24 cellular contexts compared by ENCODE assay signal in the genomic region with DNA sequence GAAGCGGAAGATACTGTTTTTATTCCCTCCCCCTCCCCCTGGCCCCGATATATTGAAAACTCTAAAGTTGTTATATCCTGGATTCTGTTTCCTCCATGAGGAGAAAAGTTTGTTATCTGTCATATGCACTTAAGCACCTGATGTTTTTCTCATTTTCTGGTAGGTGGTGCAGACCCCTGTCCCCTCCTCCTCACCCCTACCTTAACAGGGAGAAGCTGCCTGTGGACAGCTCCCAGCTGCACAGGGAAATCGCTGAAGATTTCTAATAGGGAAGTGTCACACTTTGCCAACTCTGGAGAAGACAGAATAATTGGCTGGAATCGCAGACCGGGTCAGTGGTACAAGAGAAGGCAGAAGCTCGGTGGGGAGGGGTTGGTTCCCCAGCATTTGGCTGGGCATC. TPM values are rescaled to one million over a fixed set of nuclear protein-coding genes. Genes with fewer than 3 reads are reported as not detected.
DNase-seq lines count a peak whose midpoint lies in the region; ATAC-seq and TF ChIP-seq lines count a peak whose summit lies in the region.
"Had no signal": no experiment of that assay in that cellular context is flagged by ENCODE, and none has a peak within 500 bp of the region (broad histone marks: within the 10 kb centered on the region; RNA-seq: fewer than 3 reads in every experiment).

No MANE protein-coding gene starts in this region.

- TF ChIP-seq CTCF in 22Rv1 (IDR thresholded peaks at IDR 0.05): no peak

- no peaks in the 10 kb centered on the region for H4K20me1 ChIP-seq in BLaER1 treated with 17β-estradiol and CSF1 and Interleukin-3, amounts not matched to agents 10 nM and 100 nM

- no peaks in the 10 kb centered on the region for H3K27me3 Mint-ChIP-seq in T-cell
- H3K27me3 Mint-ChIP-seq in naive thymus-derived CD4-positive, alpha-beta T cell: peaks cover 0 to 2% (median 0%) of the 10 kb centered on the region in 5 donors
- H3K27me3 Mint-ChIP-seq: memory B cell had no signal

- no peak for DNase-seq in T-cell
- no peak for DNase-seq in naive thymus-derived CD4-positive, alpha-beta T cell
- no peak for DNase-seq in NCI-H526 treated with DMSO at 0.1 percent for 48 hours (lab: John Stamatoyannopoulos, UW)
- no peak for DNase-seq in NCI-H187 (lab: John Stamatoyannopoulos, UW)
- DNase-seq in stimulated activated naive CD4-positive, alpha-beta T cell (lab: John Stamatoyannopoulos, UW): no peak
- DNase-seq: activated CD4-positive, alpha-beta T cell treated with anti-CD3 and anti-CD28 coated beads for 48 hours; activated CD8-positive, alpha-beta memory T cell treated with anti-CD3 and anti-CD28 coated beads, Interleukin-2, amount 50 U/mL, for 4 hours; brain microvascular endothelial cell; Caco-2; DND-41; effector CD4-positive, alpha-beta T cell; erythroblast; heart left ventricle; NCI-H1436; NCI-H526; SJCRH30; small intestine; stimulated activated CD4-positive, alpha-beta T cell treated with anti-CD3 and anti-CD28 coated beads, Interleukin-2, amount 100 ng/mL, for 24 hours had no signal

- peak overlapping the region; percentile 94 for H3K27ac ChIP-seq in 22Rv1
- peak overlapping the region in 8 of 11 experiments; percentile 59 to 87 (median 74); a peak in 14 of 22 replicates for H3K27ac ChIP-seq in BLaER1 treated with 17β-estradiol and CSF1 and Interleukin-3, amounts not matched to agents 10 nM and 100 nM
- H3K27ac ChIP-seq in naive thymus-derived CD4-positive, alpha-beta T cell (ENCODE audit: low read depth, low read length): peak overlapping the region; percentile 75
- H3K27ac ChIP-seq: brain microvascular endothelial cell, KMS-11, SJCRH30, thoracic aorta had no signal

- POLR2A ChIA-PET in T-cell (lab: Charles Lee): interaction anchor here in 1 of 2 donors (0.7 kb wide), 1 partner anchor 19 kb away, joined by 3 read pairs; no protein-coding TSS in a partner anchor
- POLR2A ChIA-PET in naive thymus-derived CD4-positive, alpha-beta T cell (lab: Charles Lee): interaction anchor here (0.8 to 34.4 kb wide), 12 partner anchors 9 to 53 kb away, joined by 3 to 828 read pairs (median 6); a partner anchor contains a TSS

- no peaks in the 10 kb centered on the region for H3K9me3 Mint-ChIP-seq in T-cell
- no peaks in the 10 kb centered on the region for H3K9me3 Mint-ChIP-seq in naive thymus-derived CD4-positive, alpha-beta T cell
- H3K9me3 Mint-ChIP-seq: activated T-helper 2 cell treated with anti-CD3 and anti-CD28 coated beads, Interferon-gamma antibody, Interleukin-2, Interleukin-4, amounts not matched to agents 10 μg/mL and 5 μg/mL and 100 μg/mL, durations not matched to agents 14 hours and 24 hours and 36 hours; memory B cell had no signal

- H3K4me1 Mint-ChIP-seq in T-cell: peaks cover 69 to 82% (median 72%) of the 10 kb centered on the region in 3 donors
- H3K4me1 Mint-ChIP-seq in naive thymus-derived CD4-positive, alpha-beta T cell: peaks cover 41 to 82% (median 68%) of the 10 kb centered on the region in 7 donors

- intact Hi-C loops in naive thymus-derived CD4-positive, alpha-beta T cell (cut with micrococcal nuclease): loop anchor here in 1 of 2 donors (2.0 kb wide), 1 partner anchor 25 kb away; no protein-coding TSS in a partner anchor

- peak overlapping the region in 1 of 11 experiments; percentile 64; a peak in 1 of 22 replicates for H3K9ac ChIP-seq in BLaER1 treated with 17β-estradiol and CSF1 and Interleukin-3, amounts not matched to agents 10 nM and 100 nM
- H3K9ac ChIP-seq: KMS-11 had no signal

- H3K27me3 ChIP-seq in BLaER1 treated with 17β-estradiol and CSF1 and Interleukin-3, amounts not matched to agents 10 nM and 100 nM: no peaks in the 10 kb centered on the region
- no peaks in the 10 kb centered on the region for H3K27me3 ChIP-seq in naive thymus-derived CD4-positive, alpha-beta T cell (ENCODE audit: control insufficient read depth in 2 of 2, insufficient read depth in 2 of 2, low read length in 2 of 2)
- H3K27me3 ChIP-seq: heart left ventricle, SJCRH30 had no signal

- no peak for ATAC-seq in T-cell (replicated peaks in 1 of 4)
- ATAC-seq in naive thymus-derived CD4-positive, alpha-beta T cell: no peak
- ATAC-seq: heart left ventricle had no signal

- no peaks in the 10 kb centered on the region for H3K36me3 ChIP-seq in BLaER1 treated with 17β-estradiol and CSF1 and Interleukin-3, amounts not matched to agents 10 nM and 100 nM
- H3K36me3 ChIP-seq in naive thymus-derived CD4-positive, alpha-beta T cell (ENCODE audit: control insufficient read depth in 2 of 3, insufficient read depth in 3 of 3, low read length in 3 of 3): no peaks in the 10 kb centered on the region
- H3K36me3 ChIP-seq: brain microvascular endothelial cell, heart left ventricle, SJCRH30, thoracic aorta had no signal

- H3K4me1 ChIP-seq in BLaER1 treated with 17β-estradiol and CSF1 and Interleukin-3, amounts not matched to agents 10 nM and 100 nM: peaks cover 32 to 87% (median 53%) of the 10 kb centered on the region in 10 experiments
- H3K4me1 ChIP-seq in naive thymus-derived CD4-positive, alpha-beta T cell (ENCODE audit: control insufficient read depth in 2 of 2, insufficient read depth in 2 of 2, low read length in 2 of 2): peaks cover 43 to 67% of the 10 kb centered on the region in 2 donors

- peak overlapping the region in 9 of 11 experiments; percentile 60 to 97 (median 84); a peak in 14 of 22 replicates for H3K4me2 ChIP-seq in BLaER1 treated with 17β-estradiol and CSF1 and Interleukin-3, amounts not matched to agents 10 nM and 100 nM
- H3K4me2 ChIP-seq: KMS-11 had no signal

- H3K4me3 Mint-ChIP-seq in T-cell: peak overlapping the region in 1 of 3 donors; percentile 68
- H3K4me3 Mint-ChIP-seq in naive thymus-derived CD4-positive, alpha-beta T cell: peak overlapping the region in 4 of 10 donors; percentile 9 to 60 (median 34)
- H3K4me3 Mint-ChIP-seq: memory B cell had no signal

- peak overlapping the region; percentile 94 to 97 for H3K27ac Mint-ChIP-seq in T-cell
- H3K27ac Mint-ChIP-seq in naive thymus-derived CD4-positive, alpha-beta T cell: peak overlapping the region; percentile 87 to 99 (median 98)
- H3K27ac Mint-ChIP-seq: memory B cell had no signal

- no peaks in the 10 kb centered on the region for H3K9me3 ChIP-seq in BLaER1 treated with 17β-estradiol and CSF1 and Interleukin-3, amounts not matched to agents 10 nM and 100 nM (replicated peaks in 1 of 11)
- H3K9me3 ChIP-seq in naive thymus-derived CD4-positive, alpha-beta T cell (ENCODE audit: control insufficient read depth in 2 of 3, low read length in 3 of 3): no peaks in the 10 kb centered on the region
- H3K9me3 ChIP-seq: Caco-2, heart left ventricle, SJCRH30, thoracic aorta had no signal

- H3K36me3 Mint-ChIP-seq in T-cell: no peaks in the 10 kb centered on the region
- no peaks in the 10 kb centered on the region for H3K36me3 Mint-ChIP-seq in naive thymus-derived CD4-positive, alpha-beta T cell
- H3K36me3 Mint-ChIP-seq: memory B cell had no signal

- CTCF ChIA-PET in T-cell (lab: Charles Lee): interaction anchor here in 1 of 2 donors (1.2 kb wide), 1 partner anchor 60 kb away, joined by 3 read pairs; no protein-coding TSS in a partner anchor
- CTCF ChIA-PET in naive thymus-derived CD4-positive, alpha-beta T cell (lab: Charles Lee): interaction anchor here (0.7 to 1.9 kb wide), 8 partner anchors 10 to 127 kb away, joined by 3 to 8 read pairs (median 3); a partner anchor contains a TSS

- no peak overlapping the region for H3K4me3 ChIP-seq in BLaER1 treated with 17β-estradiol and CSF1 and Interleukin-3, amounts not matched to agents 10 nM and 100 nM
- H3K4me3 ChIP-seq in naive thymus-derived CD4-positive, alpha-beta T cell (ENCODE audit: low read length): no peak overlapping the region
- H3K4me3 ChIP-seq: heart left ventricle, SJCRH30, thoracic aorta had no signal

RNA-seq across cellular contexts. Expression of a gene that starts 45.3 kb away (rescaled TPM):
- 100 to 1,000 TPM in 2 of 5 donors, 10 to 100 TPM in 3; 75.4 to 310 (median 92.6) TPM for total RNA-seq in T-cell
- total RNA-seq in naive thymus-derived CD4-positive, alpha-beta T cell: 100 to 1,000 TPM in 4 of 5 experiments, 10 to 100 TPM in 1; 51.5 to 261 (median 131) TPM
- polyA plus RNA-seq in naive thymus-derived CD4-positive, alpha-beta T cell: 10 to 100 TPM; 27.9 to 33.7 TPM
